Comparison of ENCODE assay signal across 26 cellular contexts in genomic region chr5:36938129-36938528, GRCh38.
"Had no signal": no experiment of that assay in that cellular context is flagged by ENCODE, and none has a peak within 500 bp of the region (broad histone marks: within the 10 kb centered on the region; RNA-seq: fewer than 3 reads in every experiment).

No MANE protein-coding gene starts in this region.

- H3K9me3 ChIP-seq: adrenal gland, body of pancreas, right lobe of liver, testis, transverse colon had no signal

- H2AFZ ChIP-seq: hepatocyte had no signal

- H3K27ac ChIP-seq: adrenal gland, body of pancreas, hepatocyte, right lobe of liver, testis, transverse colon had no signal

- H3K9me3 Mint-ChIP-seq: activated naive CD4-positive, alpha-beta T cell treated with anti-CD3 and anti-CD28 coated beads for 36 hours; activated T-helper 1 cell treated with anti-CD3 and anti-CD28 coated beads, Interleukin-12 subunit alpha, Interleukin-12 subunit beta, Interleukin-2, Interleukin-4 antibody, amounts not matched to agents 30 ng/mL and 10 ng/mL and 1 ng/mL, durations not matched to agents 14 hours and 24 hours and 36 hours; mesothelial cell of epicardium; naive B cell; neural crest cell; T-cell; T-helper 2 cell treated with Interferon-gamma antibody and Interleukin-4, amounts not matched to agents 5 μg/mL and 100 μg/mL, for 36 hours had no signal

- H3K27me3 ChIP-seq: adrenal gland, body of pancreas, hepatocyte, right lobe of liver, testis, transverse colon had no signal

- ATAC-seq: activated CD4-positive, alpha-beta T cell treated with anti-CD3 and anti-CD28 coated beads for 36 hours; body of pancreas; left cardiac atrium; stimulated activated naive CD8-positive, alpha-beta T cell treated with anti-CD3 and anti-CD28 coated beads, Interleukin-15, Interleukin-2, amounts not matched to agents 100 U/mL and 50 U/mL, for 24 hours; T-cell had no signal

- H3K36me3 ChIP-seq: adrenal gland, right lobe of liver, transverse colon had no signal

- H3K27me3 Mint-ChIP-seq: activated CD4-positive, alpha-beta T cell treated with anti-CD3 and anti-CD28 coated beads for 36 hours; activated naive CD8-positive, alpha-beta T cell treated with anti-CD3 and anti-CD28 coated beads for 36 hours; naive B cell; T-cell had no signal

- H3K36me3 Mint-ChIP-seq: mesothelial cell of epicardium, naive B cell had no signal

- H3K4me3 Mint-ChIP-seq: activated CD4-positive, alpha-beta T cell treated with anti-CD3 and anti-CD28 coated beads for 36 hours; activated naive CD4-positive, alpha-beta T cell treated with anti-CD3 and anti-CD28 coated beads for 36 hours; activated naive CD8-positive, alpha-beta T cell treated with anti-CD3 and anti-CD28 coated beads for 36 hours; activated T-helper 1 cell treated with anti-CD3 and anti-CD28 coated beads, Interleukin-12 subunit alpha, Interleukin-12 subunit beta, Interleukin-2, Interleukin-4 antibody, amounts not matched to agents 30 ng/mL and 10 ng/mL and 1 ng/mL, durations not matched to agents 14 hours and 24 hours and 36 hours; mesothelial cell of epicardium; naive B cell; neural crest cell; T-cell; T-helper 2 cell treated with Interferon-gamma antibody and Interleukin-4, amounts not matched to agents 5 μg/mL and 100 μg/mL, for 36 hours had no signal

- H3K4me1 ChIP-seq: testis had no signal

- H3K27ac Mint-ChIP-seq: activated CD4-positive, alpha-beta T cell treated with anti-CD3 and anti-CD28 coated beads for 36 hours; activated naive CD4-positive, alpha-beta T cell treated with anti-CD3 and anti-CD28 coated beads for 36 hours; activated naive CD8-positive, alpha-beta T cell treated with anti-CD3 and anti-CD28 coated beads for 36 hours; activated T-helper 1 cell treated with anti-CD3 and anti-CD28 coated beads, Interleukin-12 subunit alpha, Interleukin-12 subunit beta, Interleukin-2, Interleukin-4 antibody, amounts not matched to agents 30 ng/mL and 10 ng/mL and 1 ng/mL, durations not matched to agents 14 hours and 24 hours and 36 hours; naive B cell; T-helper 2 cell treated with Interferon-gamma antibody and Interleukin-4, amounts not matched to agents 5 μg/mL and 100 μg/mL, for 36 hours had no signal

- DNase-seq: activated CD4-positive, alpha-beta T cell treated with anti-CD3 and anti-CD28 coated beads for 36 hours; activated CD4-positive, CD25-positive, alpha-beta regulatory T cell; activated CD8-positive, alpha-beta memory T cell treated with anti-CD3 and anti-CD28 coated beads, Interleukin-2, amount 50 U/mL, for 4 hours; activated effector memory CD4-positive, alpha-beta T cell treated with anti-CD3 and anti-CD28 coated beads, Interleukin-2, amount 50 U/mL, for 16 hours; activated naive CD4-positive, alpha-beta T cell treated with anti-CD3 and anti-CD28 coated beads for 36 hours; activated naive CD8-positive, alpha-beta T cell treated with anti-CD3 and anti-CD28 coated beads for 36 hours; activated T-cell treated with anti-CD3 and anti-CD28 coated beads, Interleukin-2, amount 50 U/mL, for 1 hour; adrenal gland; aorta; body of pancreas; effector CD8-positive, alpha-beta T cell; left cardiac atrium; mammary epithelial cell; naive B cell; posterior cingulate gyrus; right lobe of liver; stimulated activated CD4-positive, alpha-beta T cell treated with anti-CD3 and anti-CD28 coated beads, Interleukin-4, amount 100 ng/mL, for 1 hour; stimulated activated naive CD8-positive, alpha-beta T cell treated with anti-CD3 and anti-CD28 coated beads, Interleukin-15, Interleukin-2, amounts not matched to agents 100 U/mL and 50 U/mL, for 24 hours; testis; transverse colon had no signal

- H3K4me3 ChIP-seq: adrenal gland, body of pancreas, hepatocyte, right lobe of liver, testis, transverse colon had no signal

- H3K4me2 ChIP-seq: hepatocyte had no signal
